ENCODE assay signal across 25 cellular contexts in the genomic region with DNA sequence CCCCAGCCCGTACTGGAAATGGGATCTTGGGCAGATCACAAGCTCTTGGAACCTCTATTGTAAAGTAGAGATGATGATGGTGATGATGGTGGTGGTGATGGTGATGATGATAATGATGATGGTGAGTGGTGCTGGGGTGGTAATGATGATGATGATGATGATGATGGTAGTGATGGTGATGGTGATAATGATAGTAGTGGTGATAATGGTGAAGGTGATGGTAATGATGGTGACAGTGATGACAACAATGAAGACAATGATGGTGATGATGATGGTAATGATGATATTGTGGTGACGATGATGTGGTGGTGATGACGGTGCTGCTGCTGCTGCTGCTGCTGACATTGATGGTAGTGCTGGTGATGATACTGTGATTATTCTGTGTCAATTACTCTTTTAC.
DNase-seq lines count a peak whose midpoint lies in the region; ATAC-seq, FAIRE-seq and TF ChIP-seq lines count a peak whose summit lies in the region.
"Had no signal": no experiment of that assay in that cellular context is flagged by ENCODE, and none has a peak within 500 bp of the region (broad histone marks: within the 10 kb centered on the region; RNA-seq: fewer than 3 reads in every experiment).

No MANE protein-coding gene starts in this region.

- no peaks in the 10 kb centered on the region for H3K36me3 ChIP-seq in CD4-positive, alpha-beta memory T cell (ENCODE audit: insufficient read depth, low read length)
- H3K36me3 ChIP-seq in tibial nerve = peaks cover 0 to 21% (median 4%) of the 10 kb centered on the region in 3 donors

- DNase-seq in CD4-positive, alpha-beta memory T cell = peak in 1 of 5 donors; percentile 26
- DNase-seq in GM12891 (ENCODE audit: insufficient read length, low spot score) (no peak), memory B cell (ENCODE audit: low spot score in 2 of 2) (no peak), omental fat pad (ENCODE audit: low spot score) (no peak), NCI-H748 treated with DMSO at 0.1 percent for 48 hours (lab: John Stamatoyannopoulos, UW) (no peak), tibial nerve (ENCODE audit: low spot score in 2 of 2) (no peak)
- DNase-seq in activated CD8-positive, alpha-beta T cell treated with anti-CD3 and anti-CD28 coated beads, Interleukin-2, amount 10 ng/mL, durations not matched to agents 7 days and 5 days = no peak
- DNase-seq: activated CD4-positive, alpha-beta T cell treated with anti-CD3 and anti-CD28 coated beads for 4 hours; activated gamma-delta T cell treated with Interleukin-2 at 50 U/mL for 16 hours; anterior cingulate cortex; DMS79 treated with DMSO at 0.1 percent for 48 hours; dorsolateral prefrontal cortex; HFFc6; KG1; left colon; mesenchymal stem cell; MV-4-11; NCI-H187; NCI-H774; stimulated activated CD4-positive, alpha-beta T cell treated with anti-CD3 and anti-CD28 coated beads, Interleukin-15, amount 100 ng/mL, for 24 hours had no signal

- no peak for TF ChIP-seq CTCF in omental fat pad (IDR thresholded peaks at IDR 0.05)
- TF ChIP-seq CTCF in tibial nerve (IDR thresholded peaks at IDR 0.05) = no peak

- no peaks in the 10 kb centered on the region for H3K27me3 ChIP-seq in CD4-positive, alpha-beta memory T cell (ENCODE audit: insufficient read depth, low read length)
- no peaks in the 10 kb centered on the region for H3K27me3 ChIP-seq in tibial nerve
- H3K27me3 ChIP-seq: cardiac muscle cell, suprapubic skin had no signal

- peak overlapping the region in 5 of 8 donors; percentile 1 to 20 (median 6) for H3K4me3 Mint-ChIP-seq in CD4-positive, alpha-beta memory T cell
- H3K4me3 Mint-ChIP-seq in activated CD8-positive, alpha-beta T cell treated with anti-CD3 and anti-CD28 coated beads, Interleukin-2, amount 10 ng/mL, durations not matched to agents 7 days and 5 days = no peak overlapping the region
- H3K4me3 Mint-ChIP-seq in memory B cell = no peak overlapping the region
- H3K4me3 Mint-ChIP-seq: HFFc6 had no signal

- peaks cover 19 to 46% of the 10 kb centered on the region in 2 donors for H3K36me3 Mint-ChIP-seq in CD4-positive, alpha-beta memory T cell
- peaks cover 26% of the 10 kb centered on the region for H3K36me3 Mint-ChIP-seq in activated CD8-positive, alpha-beta T cell treated with anti-CD3 and anti-CD28 coated beads, Interleukin-2, amount 10 ng/mL, durations not matched to agents 7 days and 5 days (ENCODE audit: low read depth)
- peaks cover 12% of the 10 kb centered on the region for H3K36me3 Mint-ChIP-seq in memory B cell

- intact Hi-C loops in CD4-positive, alpha-beta memory T cell (cut with micrococcal nuclease) = no loop called here

- H3K4me1 Mint-ChIP-seq in CD4-positive, alpha-beta memory T cell = peaks cover 66 to 90% (median 74%) of the 10 kb centered on the region in 4 donors
- peaks cover 84% of the 10 kb centered on the region for H3K4me1 Mint-ChIP-seq in activated CD8-positive, alpha-beta T cell treated with anti-CD3 and anti-CD28 coated beads, Interleukin-2, amount 10 ng/mL, durations not matched to agents 7 days and 5 days (ENCODE audit: low read depth)
- H3K4me1 Mint-ChIP-seq in memory B cell = peaks cover 53% of the 10 kb centered on the region

- 93 to 94% methylated on average over 3 of the region's 3 CpGs for WGBS in tibial nerve, 2 donors

- CTCF ChIA-PET in CD4-positive, alpha-beta memory T cell (lab: Charles Lee; ENCODE audit: partially characterized antibody) = interaction anchor here (1.4 to 1.6 kb wide), 2 partner anchors 30 to 31 kb away, joined by 3 to 7 read pairs; no protein-coding TSS in a partner anchor
- CTCF ChIA-PET in activated CD8-positive, alpha-beta T cell treated with anti-CD3 and anti-CD28 coated beads, Interleukin-2, amount 10 ng/mL, durations not matched to agents 7 days and 5 days (lab: Charles Lee) = interaction anchor here (0.9 to 2.0 kb wide), 5 partner anchors 13 to 44 kb away, joined by 3 to 8 read pairs (median 4); no protein-coding TSS in a partner anchor

- peak overlapping the region; percentile 1 to 85 (median 16) for H3K27ac Mint-ChIP-seq in CD4-positive, alpha-beta memory T cell
- peak overlapping the region; percentile 1 for H3K27ac Mint-ChIP-seq in activated CD8-positive, alpha-beta T cell treated with anti-CD3 and anti-CD28 coated beads, Interleukin-2, amount 10 ng/mL, durations not matched to agents 7 days and 5 days
- peak overlapping the region; percentile 17 for H3K27ac Mint-ChIP-seq in memory B cell
- H3K27ac Mint-ChIP-seq: HFFc6 had no signal

- TF ChIP-seq EP300 in tibial nerve (IDR thresholded peaks at IDR 0.05) = no peak

- no peak overlapping the region for H3K27ac ChIP-seq in CD4-positive, alpha-beta memory T cell (ENCODE audit: low read depth, low read length)
- no peak overlapping the region for H3K27ac ChIP-seq in tibial nerve
- H3K27ac ChIP-seq: cardiac muscle cell, parathyroid adenoma, suprapubic skin had no signal

- POLR2A ChIA-PET in CD4-positive, alpha-beta memory T cell (lab: Charles Lee; ENCODE audit: partially characterized antibody) = no interaction called here
- POLR2A ChIA-PET in activated CD8-positive, alpha-beta T cell treated with anti-CD3 and anti-CD28 coated beads, Interleukin-2, amount 10 ng/mL, durations not matched to agents 7 days and 5 days (lab: Charles Lee) = interaction anchor here (0.6 kb wide), 1 partner anchor 29 kb away, joined by 3 read pairs; no protein-coding TSS in a partner anchor

- peaks cover 0 to 2% (median 0%) of the 10 kb centered on the region in 8 donors for H3K9me3 Mint-ChIP-seq in CD4-positive, alpha-beta memory T cell
- no peaks in the 10 kb centered on the region for H3K9me3 Mint-ChIP-seq in activated CD8-positive, alpha-beta T cell treated with anti-CD3 and anti-CD28 coated beads, Interleukin-2, amount 10 ng/mL, durations not matched to agents 7 days and 5 days (ENCODE audit: insufficient read depth)
- peaks cover 2% of the 10 kb centered on the region for H3K9me3 Mint-ChIP-seq in memory B cell
- H3K9me3 Mint-ChIP-seq: HFFc6 had no signal

- TF ChIP-seq POLR2A in GM12891 (IDR thresholded peaks at IDR 0.05; ENCODE audit: low read depth, low read length) = no peak
- TF ChIP-seq POLR2A in tibial nerve (IDR thresholded peaks at IDR 0.05) = no peak

- H3K9me3 ChIP-seq in CD4-positive, alpha-beta memory T cell (ENCODE audit: control insufficient read depth in 1 of 2, low read length in 2 of 2) = no peaks in the 10 kb centered on the region
- H3K9me3 ChIP-seq in tibial nerve = no peaks in the 10 kb centered on the region
- H3K9me3 ChIP-seq: suprapubic skin had no signal

- no peaks in the 10 kb centered on the region for H3K27me3 Mint-ChIP-seq in CD4-positive, alpha-beta memory T cell
- H3K27me3 Mint-ChIP-seq in activated CD8-positive, alpha-beta T cell treated with anti-CD3 and anti-CD28 coated beads, Interleukin-2, amount 10 ng/mL, durations not matched to agents 7 days and 5 days (ENCODE audit: low read depth) = no peaks in the 10 kb centered on the region
- no peaks in the 10 kb centered on the region for H3K27me3 Mint-ChIP-seq in memory B cell

- H3K4me1 ChIP-seq in CD4-positive, alpha-beta memory T cell (ENCODE audit: insufficient read depth, low read length) = peaks cover 81% of the 10 kb centered on the region
- H3K4me1 ChIP-seq in tibial nerve = peaks cover 0 to 30% (median 8%) of the 10 kb centered on the region in 4 donors

- H3K4me3 ChIP-seq in CD4-positive, alpha-beta memory T cell (ENCODE audit: low read length in 2 of 2) = no peak overlapping the region
- no peak overlapping the region for H3K4me3 ChIP-seq in tibial nerve
- H3K4me3 ChIP-seq: cardiac muscle cell, dorsolateral prefrontal cortex, suprapubic skin had no signal

- FAIRE-seq in GM12891 (lab: Jason Lieb, UNC) = peak; percentile 82

- ATAC-seq in activated CD8-positive, alpha-beta T cell treated with anti-CD3 and anti-CD28 coated beads, Interleukin-2, amount 10 ng/mL, durations not matched to agents 7 days and 5 days = no peak
- ATAC-seq in memory B cell (ENCODE audit: low read depth) (no peak), omental fat pad (ENCODE audit: low FRiP score) (no peak)
- ATAC-seq: left colon, Right ventricle myocardium inferior, sciatic nerve had no signal

TF ChIP-seq in GM12891, 5 proteins besides CTCF, POLR2A, EP300 and RAD21:
- TF ChIP-seq PAX5 (IDR thresholded peaks at IDR 0.05; ENCODE audit: insufficient read depth, low read length, severe bottlenecking) (no peak), TAF1 (IDR thresholded peaks at IDR 0.05; ENCODE audit: low read depth, low read length) (no peak), SPI1 (IDR thresholded peaks at IDR 0.05; ENCODE audit: low read depth, low read length) (no peak), POLR2AphosphoS5 (IDR thresholded peaks at IDR 0.05; ENCODE audit: low read depth, low read length) (no peak)

Comparison
In these comparisons a context has a peak if more than half of its experiments do, and no peak if none do; other contexts are left out.
1. H3K4me3 Mint-ChIP-seq: peak in CD4-positive, alpha-beta memory T cell (5 of 8); none in activated CD8-positive, alpha-beta T cell treated with anti-CD3 and anti-CD28 coated beads, Interleukin-2, amount 10 ng/mL, durations not matched to agents 7 days and 5 days (single experiment) and memory B cell (single experiment).
2. Peak in every context shown above with its lines, with median percentiles within 50 percentile points of each other: H3K27ac Mint-ChIP-seq.